ENCODE assay signal across 15 cellular contexts in the genomic region with DNA sequence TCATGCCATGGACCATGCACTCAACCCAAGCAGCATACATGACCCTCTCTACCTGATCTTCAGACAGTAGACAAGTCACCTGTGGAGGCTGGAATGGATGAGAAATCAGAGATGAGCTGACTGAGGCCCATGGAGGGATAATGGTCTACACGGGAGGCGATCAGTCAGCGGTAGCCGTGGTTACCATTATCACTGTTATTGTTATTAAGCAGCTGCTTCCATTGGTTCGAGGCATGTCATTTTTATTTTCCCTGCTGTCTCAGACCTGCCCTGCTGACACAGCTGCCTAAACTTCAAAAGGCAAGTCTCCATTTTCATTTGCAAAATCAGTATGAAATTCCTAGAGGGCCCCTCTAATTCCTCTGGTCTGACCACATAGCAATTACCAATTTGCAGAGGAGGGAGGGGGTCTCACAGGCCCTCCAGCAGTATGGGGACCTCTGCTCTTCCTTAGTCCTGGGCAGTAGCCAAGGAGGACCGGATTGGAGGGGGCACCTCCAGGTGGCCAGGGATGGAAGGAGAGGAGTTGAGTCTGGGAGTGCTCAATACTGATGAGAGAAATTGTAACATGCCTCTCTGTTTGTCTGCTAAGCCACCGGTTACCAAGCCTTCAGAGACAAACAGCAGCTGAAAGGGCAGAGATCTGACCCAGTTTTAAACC.
"Had no signal": no experiment of that assay in that cellular context is flagged by ENCODE, and none has a peak within 500 bp of the region (broad histone marks: within the 10 kb centered on the region; RNA-seq: fewer than 3 reads in every experiment).

No MANE protein-coding gene starts in this region.

- H3K4me1 Mint-ChIP-seq: activated CD4-positive, alpha-beta T cell treated with anti-CD3 and anti-CD28 coated beads, Interleukin-2, amount 10 ng/mL, durations not matched to agents 7 days and 5 days; activated naive CD8-positive, alpha-beta T cell treated with anti-CD3 and anti-CD28 coated beads, Interleukin-2, amount 50 U/mL, for 24 hours; stimulated activated naive CD8-positive, alpha-beta T cell treated with anti-CD3 and anti-CD28 coated beads, Interleukin-15, amount 100 ng/mL, for 72 hours had no signal

- H3K9me3 Mint-ChIP-seq: activated CD4-positive, alpha-beta T cell treated with anti-CD3 and anti-CD28 coated beads, Interleukin-2, amount 10 ng/mL, durations not matched to agents 7 days and 5 days; activated naive CD8-positive, alpha-beta T cell treated with anti-CD3 and anti-CD28 coated beads, Interleukin-2, amount 50 U/mL, for 24 hours; natural killer cell treated with Interleukin-12 subunit alpha and Interleukin-12 subunit beta and Interleukin-15 and Interleukin-18, amount 100 ng/mL, for 72 hours; stimulated activated naive CD8-positive, alpha-beta T cell treated with anti-CD3 and anti-CD28 coated beads, Interleukin-15, amount 100 ng/mL, for 72 hours had no signal

- DNase-seq: activated CD4-positive, alpha-beta T cell treated with anti-CD3 and anti-CD28 coated beads, Interleukin-2, amount 10 ng/mL, durations not matched to agents 7 days and 5 days; activated CD4-positive, CD25-positive, alpha-beta regulatory T cell; activated CD8-positive, alpha-beta memory T cell treated with anti-CD3 and anti-CD28 coated beads for 24 hours; activated naive CD4-positive, alpha-beta T cell treated with Interleukin-2 at 50 U/mL for 16 hours; activated naive CD8-positive, alpha-beta T cell treated with anti-CD3 and anti-CD28 coated beads, Interleukin-2, amount 50 U/mL, for 24 hours; foreskin keratinocyte; left colon; ovary; stimulated activated CD4-positive, alpha-beta T cell treated with anti-CD3 and anti-CD28 coated beads, Interleukin-15, amount 100 ng/mL, for 24 hours; stimulated activated CD4-positive, alpha-beta T cell treated with anti-CD3 and anti-CD28 coated beads, Interleukin-4, amount 100 ng/mL, for 24 hours; stimulated activated naive CD8-positive, alpha-beta T cell treated with anti-CD3 and anti-CD28 coated beads, Interleukin-15, amount 100 ng/mL, for 72 hours had no signal

- H3K9me3 ChIP-seq: ascending aorta, ovary, thoracic aorta had no signal

- H3K4me3 Mint-ChIP-seq: activated CD4-positive, alpha-beta T cell treated with anti-CD3 and anti-CD28 coated beads, Interleukin-2, amount 10 ng/mL, durations not matched to agents 7 days and 5 days; activated naive CD8-positive, alpha-beta T cell treated with anti-CD3 and anti-CD28 coated beads, Interleukin-2, amount 50 U/mL, for 24 hours; natural killer cell treated with Interleukin-12 subunit alpha and Interleukin-12 subunit beta and Interleukin-15 and Interleukin-18, amount 100 ng/mL, for 72 hours; stimulated activated naive CD8-positive, alpha-beta T cell treated with anti-CD3 and anti-CD28 coated beads, Interleukin-15, amount 100 ng/mL, for 72 hours had no signal

- H3K27me3 ChIP-seq: ascending aorta, ovary had no signal

- H3K36me3 Mint-ChIP-seq: natural killer cell treated with Interleukin-12 subunit alpha and Interleukin-12 subunit beta and Interleukin-15 and Interleukin-18, amount 100 ng/mL, for 72 hours had no signal

- H3K4me1 ChIP-seq: foreskin keratinocyte had no signal

- H3K27ac ChIP-seq: ascending aorta, cardiac muscle cell, foreskin keratinocyte, ovary, thoracic aorta had no signal

- H3K36me3 ChIP-seq: ascending aorta, cardiac muscle cell, ovary, thoracic aorta had no signal

- H3K27ac Mint-ChIP-seq: activated CD4-positive, alpha-beta T cell treated with anti-CD3 and anti-CD28 coated beads, Interleukin-2, amount 10 ng/mL, durations not matched to agents 7 days and 5 days; activated naive CD8-positive, alpha-beta T cell treated with anti-CD3 and anti-CD28 coated beads, Interleukin-2, amount 50 U/mL, for 24 hours; natural killer cell treated with Interleukin-12 subunit alpha and Interleukin-12 subunit beta and Interleukin-15 and Interleukin-18, amount 100 ng/mL, for 72 hours; stimulated activated naive CD8-positive, alpha-beta T cell treated with anti-CD3 and anti-CD28 coated beads, Interleukin-15, amount 100 ng/mL, for 72 hours had no signal

- H3K4me3 ChIP-seq: ascending aorta, cardiac muscle cell, ovary, thoracic aorta had no signal
